ENCODE assay signal across 6 cellular contexts in genomic region chr12:19960527-19960926, GRCh38.
"Had no signal": no experiment of that assay in that cellular context is flagged by ENCODE, and none has a peak within 500 bp of the region (broad histone marks: within the 10 kb centered on the region; RNA-seq: fewer than 3 reads in every experiment).

No MANE protein-coding gene starts in this region.

- H3K36me3 ChIP-seq: HAP-1 had no signal

- H3K4me3 ChIP-seq: GM23248, HAP-1 had no signal

- H2AFZ ChIP-seq: GM23248 had no signal

- H3K9me3 ChIP-seq: HAP-1 had no signal

- DNase-seq: GM23248, GOT3, H7, HFFc6, IMR-90 had no signal

- H3K9ac ChIP-seq: GM23248 had no signal

- H3K27ac ChIP-seq: GM23248 had no signal

- H3K4me1 ChIP-seq: HAP-1 had no signal
